9 cellular contexts compared by ENCODE assay signal in genomic region chrX:109830704-109831206, GRCh38.
A peak's percentile ranks its signal among the peaks of the same experiment; 100 is the strongest.
DNase-seq lines count a peak whose midpoint lies in the region; ATAC-seq and TF ChIP-seq lines count a peak whose summit lies in the region.
"Had no signal": no experiment of that assay in that cellular context is flagged by ENCODE, and none has a peak within 500 bp of the region (broad histone marks: within the 10 kb centered on the region; RNA-seq: fewer than 3 reads in every experiment).

No MANE protein-coding gene starts in this region.

- H3K9me3 Mint-ChIP-seq in MCF 10A (ENCODE audit: unreplicated experiment) (no peaks in the 10 kb centered on the region), endothelial cell (ENCODE audit: unreplicated experiment) (no peaks in the 10 kb centered on the region)
- peaks cover 0 to 2% (median 0%) of the 10 kb centered on the region in 8 donors for H3K9me3 Mint-ChIP-seq in CD4-positive, alpha-beta memory T cell

- H3K9ac ChIP-seq in adipocyte (ENCODE audit: low read length), result no peak overlapping the region

- POLR2A ChIA-PET in MCF 10A (lab: Yijun Ruan, JAX), result interaction anchor here (1.2 to 1.4 kb wide), 4 partner anchors 8 to 96 kb away, joined by 3 to 4 read pairs (median 4); no protein-coding TSS in a partner anchor
- POLR2A ChIA-PET in CD4-positive, alpha-beta memory T cell (lab: Charles Lee; ENCODE audit: partially characterized antibody), result no interaction called here

- H3K4me1 Mint-ChIP-seq in MCF 10A (ENCODE audit: insufficient read depth, unreplicated experiment) (peaks cover 12% of the 10 kb centered on the region), endothelial cell (ENCODE audit: unreplicated experiment) (peaks cover 11% of the 10 kb centered on the region)
- no peaks in the 10 kb centered on the region for H3K4me1 Mint-ChIP-seq in CD4-positive, alpha-beta memory T cell

- DNase-seq in MCF 10A (ENCODE audit: unreplicated experiment) (peak; percentile 47), breast epithelium (ENCODE audit: low spot score in 2 of 2) (no peak), adipocyte (ENCODE audit: low read depth) (peak; percentile 60), thoracic aorta (ENCODE audit: low spot score) (no peak), iPS-NIHi7 (ENCODE audit: extremely low spot score) (no peak), endothelial cell (ENCODE audit: low spot score) (no peak)
- DNase-seq in CD4-positive, alpha-beta memory T cell, result no peak

- BruUV-seq in MCF 10A (replicated peaks; lab: Mats Ljungman, UMichigan), result no TSS peak

- no peaks in the 10 kb centered on the region for H3K4me1 ChIP-seq in breast epithelium
- peaks cover 17% of the 10 kb centered on the region for H3K4me1 ChIP-seq in adipocyte (ENCODE audit: control insufficient read depth, insufficient read depth, low read length)
- H3K4me1 ChIP-seq in thoracic aorta (ENCODE audit: control insufficient read depth in 1 of 2, low read depth in 2 of 2), result no peaks in the 10 kb centered on the region
- no peaks in the 10 kb centered on the region for H3K4me1 ChIP-seq in CD4-positive, alpha-beta memory T cell (ENCODE audit: insufficient read depth, low read length)

- no peaks in the 10 kb centered on the region for H3K9me3 ChIP-seq in breast epithelium
- H3K9me3 ChIP-seq in adipocyte (ENCODE audit: control insufficient read depth, low read length), result no peaks in the 10 kb centered on the region
- no peaks in the 10 kb centered on the region for H3K9me3 ChIP-seq in thoracic aorta
- H3K9me3 ChIP-seq in CD4-positive, alpha-beta memory T cell (ENCODE audit: control insufficient read depth in 1 of 2, low read length in 2 of 2), result no peaks in the 10 kb centered on the region

- H3K4me3 Mint-ChIP-seq in MCF 10A (ENCODE audit: unreplicated experiment), result no peak overlapping the region
- H3K4me3 Mint-ChIP-seq in CD4-positive, alpha-beta memory T cell, result no peak overlapping the region
- H3K4me3 Mint-ChIP-seq in endothelial cell (ENCODE audit: unreplicated experiment), result no peak overlapping the region

- TF ChIP-seq POLR2A in breast epithelium (IDR thresholded peaks at IDR 0.05), result no peak

- H3K27ac Mint-ChIP-seq in MCF 10A (ENCODE audit: low read depth, unreplicated experiment) (no peak overlapping the region), endothelial cell (ENCODE audit: unreplicated experiment) (no peak overlapping the region)
- H3K27ac Mint-ChIP-seq in CD4-positive, alpha-beta memory T cell, result peak overlapping the region in 1 of 7 donors; percentile 10

- CTCF ChIA-PET in MCF 10A (lab: Yijun Ruan, JAX), result interaction anchor here (1.0 to 1.6 kb wide), 2 partner anchors 11 to 12 kb away, joined by 4 to 6 read pairs; no protein-coding TSS in a partner anchor
- CTCF ChIA-PET in CD4-positive, alpha-beta memory T cell (lab: Charles Lee; ENCODE audit: partially characterized antibody), result no interaction called here

- H3K27ac ChIP-seq in breast epithelium, result no peak overlapping the region
- no peak overlapping the region for H3K27ac ChIP-seq in thoracic aorta
- H3K27ac ChIP-seq in CD4-positive, alpha-beta memory T cell (ENCODE audit: low read depth, low read length), result no peak overlapping the region
- H3K27ac ChIP-seq: epithelial cell of prostate had no signal

- H3K4me3 ChIP-seq in breast epithelium (no peak overlapping the region), adipocyte (ENCODE audit: low read length) (no peak overlapping the region), thoracic aorta (no peak overlapping the region)
- no peak overlapping the region for H3K4me3 ChIP-seq in CD4-positive, alpha-beta memory T cell (ENCODE audit: low read length in 2 of 2)

- no peaks in the 10 kb centered on the region for H3K36me3 Mint-ChIP-seq in MCF 10A (ENCODE audit: insufficient read depth, unreplicated experiment)
- no peaks in the 10 kb centered on the region for H3K36me3 Mint-ChIP-seq in CD4-positive, alpha-beta memory T cell
- no peaks in the 10 kb centered on the region for H3K36me3 Mint-ChIP-seq in endothelial cell (ENCODE audit: low read depth, unreplicated experiment)

- ATAC-seq in HG03060 (IDR thresholded peaks at IDR 0.05; ENCODE audit: low read depth, unreplicated experiment), result peak; percentile 77
- ATAC-seq in thoracic aorta (ENCODE audit: insufficient number of reproducible peaks, low FRiP score, low read depth), result peak; percentile 43

- peaks cover 0 to 45% of the 10 kb centered on the region in 2 donors for H3K27me3 ChIP-seq in breast epithelium
- peaks cover 11% of the 10 kb centered on the region for H3K27me3 ChIP-seq in adipocyte (replicated peaks; ENCODE audit: control insufficient read depth, insufficient read depth, low read length)
- H3K27me3 ChIP-seq in thoracic aorta (replicated peaks; ENCODE audit: insufficient read depth), result no peaks in the 10 kb centered on the region
- no peaks in the 10 kb centered on the region for H3K27me3 ChIP-seq in CD4-positive, alpha-beta memory T cell (ENCODE audit: insufficient read depth, low read length)

- H3K27me3 Mint-ChIP-seq in MCF 10A (ENCODE audit: insufficient read depth, unreplicated experiment), result peaks cover 66% of the 10 kb centered on the region
- H3K27me3 Mint-ChIP-seq in CD4-positive, alpha-beta memory T cell, result no peaks in the 10 kb centered on the region
- H3K27me3 Mint-ChIP-seq in endothelial cell (ENCODE audit: unreplicated experiment), result no peaks in the 10 kb centered on the region

- TF ChIP-seq CTCF in MCF 10A (IDR thresholded peaks at IDR 0.05; ENCODE audit: unreplicated experiment) (no peak), breast epithelium (IDR thresholded peaks at IDR 0.05) (no peak), thoracic aorta (IDR thresholded peaks at IDR 0.05) (no peak), endothelial cell (IDR thresholded peaks at IDR 0.05; ENCODE audit: unreplicated experiment) (no peak)

- H3K36me3 ChIP-seq in breast epithelium (no peaks in the 10 kb centered on the region), adipocyte (ENCODE audit: control insufficient read depth, insufficient read depth, low read length, severe bottlenecking) (no peaks in the 10 kb centered on the region), thoracic aorta (no peaks in the 10 kb centered on the region)
- no peaks in the 10 kb centered on the region for H3K36me3 ChIP-seq in CD4-positive, alpha-beta memory T cell (ENCODE audit: insufficient read depth, low read length)

- intact Hi-C loops in MCF 10A (cut with micrococcal nuclease), result no loop called here
- intact Hi-C loops in breast epithelium (cut with DNase I; ENCODE audit: low total_unique reads), result no loop called here
- intact Hi-C loops in CD4-positive, alpha-beta memory T cell (cut with micrococcal nuclease), result no loop called here

Comparison
In these comparisons a context has a peak if more than half of its experiments do, and no peak if none do; other contexts are left out.
1. DNase-seq: peak in MCF 10A (single experiment) and adipocyte (single experiment); none in breast epithelium (0 of 2), thoracic aorta (single experiment), iPS-NIHi7 (single experiment), CD4-positive, alpha-beta memory T cell (0 of 5) and endothelial cell (single experiment).